In the genomic region with DNA sequence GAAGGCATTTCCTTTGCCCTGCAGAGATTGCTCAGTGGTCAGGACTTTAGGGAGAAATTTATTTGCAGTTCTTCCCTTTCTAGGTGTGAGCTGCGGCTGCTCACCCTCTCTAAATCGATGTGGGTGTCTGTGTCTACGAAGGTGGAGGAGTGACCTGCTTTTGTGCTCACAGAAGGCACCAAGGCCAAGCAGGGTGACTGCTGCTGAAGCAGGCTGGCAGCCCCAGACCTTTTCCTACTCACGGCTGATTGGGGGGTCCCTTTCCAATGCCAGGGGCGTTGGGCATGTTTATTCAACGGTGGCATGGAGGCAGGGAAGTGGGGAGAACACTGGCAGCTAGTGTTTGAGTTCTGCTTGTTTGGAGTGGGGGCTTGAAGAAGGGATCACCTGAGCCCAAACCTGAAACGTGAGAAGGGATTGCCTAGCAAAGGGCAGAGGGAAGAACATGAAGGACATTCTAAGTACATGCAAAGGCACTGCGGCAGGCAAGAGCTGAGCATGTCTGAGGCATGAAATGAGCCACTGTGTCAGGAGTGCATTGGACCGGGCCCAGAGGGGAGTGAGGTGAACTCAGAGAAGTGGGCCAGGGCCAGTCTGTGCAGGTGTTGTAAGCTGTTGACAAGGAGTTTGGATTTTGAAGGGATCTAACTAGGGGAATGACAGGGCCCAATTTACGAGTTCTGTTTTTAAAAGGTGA, we compare ENCODE assay signal across 25 cellular contexts. TPM values are rescaled to one million over a fixed set of nuclear protein-coding genes. Genes with fewer than 3 reads are reported as not detected.
"Had no signal": no experiment of that assay in that cellular context is flagged by ENCODE, and none has a peak within 500 bp of the region (broad histone marks: within the 10 kb centered on the region; RNA-seq: fewer than 3 reads in every experiment).

No MANE protein-coding gene starts in this region.

- H3K27ac Mint-ChIP-seq: activated CD4-positive, alpha-beta T cell treated with anti-CD3 and anti-CD28 coated beads, Interleukin-2, amount 10 ng/mL, durations not matched to agents 7 days and 5 days; activated CD8-positive, alpha-beta memory T cell treated with anti-CD3 and anti-CD28 coated beads, Interleukin-2, amount 10 ng/mL, durations not matched to agents 7 days and 5 days; activated CD8-positive, alpha-beta T cell treated with anti-CD3 and anti-CD28 coated beads for 36 hours; activated naive CD8-positive, alpha-beta T cell treated with anti-CD3 and anti-CD28 coated beads, Interleukin-2, amount 50 U/mL, for 24 hours; brain; nephron progenitor cell; T-cell; T-helper 2 cell treated with Interferon-gamma antibody and Interleukin-4, amounts not matched to agents 5 μg/mL and 100 μg/mL, for 36 hours had no signal

- DNase-seq: activated CD4-positive, alpha-beta T cell treated with anti-CD3 and anti-CD28 coated beads, Interleukin-2, amount 10 ng/mL, durations not matched to agents 7 days and 5 days; activated CD4-positive, CD25-positive, alpha-beta regulatory T cell treated with anti-CD3 and anti-CD28 coated beads, Interleukin-2, amount 50 U/mL, for 72 hours; activated CD8-positive, alpha-beta memory T cell treated with anti-CD3 and anti-CD28 coated beads, Interleukin-2, amount 10 ng/mL, durations not matched to agents 7 days and 5 days; activated CD8-positive, alpha-beta T cell treated with anti-CD3 and anti-CD28 coated beads for 36 hours; activated effector memory CD4-positive, alpha-beta T cell treated with anti-CD3 and anti-CD28 coated beads, Interleukin-2, amount 50 U/mL, for 16 hours; activated naive CD4-positive, alpha-beta T cell treated with anti-CD3 and anti-CD28 coated beads, Interleukin-2, amount 50 U/mL, for 16 hours; activated naive CD8-positive, alpha-beta T cell treated with anti-CD3 and anti-CD28 coated beads, Interleukin-2, amount 50 U/mL, for 24 hours; activated T-cell treated with anti-CD3 and anti-CD28 coated beads for 4 hours; cerebellar nuclear complex; effector CD4-positive, alpha-beta T cell; foreskin fibroblast; kidney; left lung; mammary epithelial cell; nephron progenitor cell; nucleus accumbens; spleen; stimulated activated CD4-positive, alpha-beta T cell treated with anti-CD3 and anti-CD28 coated beads, Interleukin-4, amount 100 ng/mL, for 24 hours; stimulated activated naive CD8-positive, alpha-beta T cell treated with anti-CD3 and anti-CD28 coated beads, Interleukin-15, Interleukin-2, amounts not matched to agents 100 U/mL and 50 U/mL, for 24 hours; T-cell; thyroid gland had no signal

- ATAC-seq: activated CD8-positive, alpha-beta memory T cell treated with anti-CD3 and anti-CD28 coated beads, Interleukin-2, amount 10 ng/mL, durations not matched to agents 7 days and 5 days; activated CD8-positive, alpha-beta T cell treated with anti-CD3 and anti-CD28 coated beads for 36 hours; activated naive CD8-positive, alpha-beta T cell treated with anti-CD3 and anti-CD28 coated beads, Interleukin-2, amount 50 U/mL, for 24 hours; left lung; SK-N-SH treated with all-trans-retinoic acid at 6 μM for 48 hours; stimulated activated naive CD8-positive, alpha-beta T cell treated with anti-CD3 and anti-CD28 coated beads, Interleukin-15, Interleukin-2, amounts not matched to agents 100 U/mL and 50 U/mL, for 24 hours; T-cell had no signal

- H3K36me3 Mint-ChIP-seq: activated CD8-positive, alpha-beta memory T cell treated with anti-CD3 and anti-CD28 coated beads, Interleukin-2, amount 10 ng/mL, durations not matched to agents 7 days and 5 days; T-cell had no signal

- H3K9me3 Mint-ChIP-seq: activated CD4-positive, alpha-beta T cell treated with anti-CD3 and anti-CD28 coated beads, Interleukin-2, amount 10 ng/mL, durations not matched to agents 7 days and 5 days; activated CD8-positive, alpha-beta T cell treated with anti-CD3 and anti-CD28 coated beads for 36 hours; activated naive CD8-positive, alpha-beta T cell treated with anti-CD3 and anti-CD28 coated beads, Interleukin-2, amount 50 U/mL, for 24 hours; T-cell; T-helper 2 cell treated with Interferon-gamma antibody and Interleukin-4, amounts not matched to agents 5 μg/mL and 100 μg/mL, for 36 hours had no signal

- H3K4me3 Mint-ChIP-seq: activated CD4-positive, alpha-beta T cell treated with anti-CD3 and anti-CD28 coated beads, Interleukin-2, amount 10 ng/mL, durations not matched to agents 7 days and 5 days; activated CD8-positive, alpha-beta memory T cell treated with anti-CD3 and anti-CD28 coated beads, Interleukin-2, amount 10 ng/mL, durations not matched to agents 7 days and 5 days; activated CD8-positive, alpha-beta T cell treated with anti-CD3 and anti-CD28 coated beads for 36 hours; activated naive CD8-positive, alpha-beta T cell treated with anti-CD3 and anti-CD28 coated beads, Interleukin-2, amount 50 U/mL, for 24 hours; brain; nephron progenitor cell; T-cell; T-helper 2 cell treated with Interferon-gamma antibody and Interleukin-4, amounts not matched to agents 5 μg/mL and 100 μg/mL, for 36 hours had no signal

- H3K27me3 Mint-ChIP-seq: activated CD4-positive, alpha-beta T cell treated with anti-CD3 and anti-CD28 coated beads, Interleukin-2, amount 10 ng/mL, durations not matched to agents 7 days and 5 days; activated CD8-positive, alpha-beta memory T cell treated with anti-CD3 and anti-CD28 coated beads, Interleukin-2, amount 10 ng/mL, durations not matched to agents 7 days and 5 days; activated CD8-positive, alpha-beta T cell treated with anti-CD3 and anti-CD28 coated beads for 36 hours; brain had no signal

- H3K4me1 Mint-ChIP-seq: activated CD4-positive, alpha-beta T cell treated with anti-CD3 and anti-CD28 coated beads, Interleukin-2, amount 10 ng/mL, durations not matched to agents 7 days and 5 days; activated CD8-positive, alpha-beta memory T cell treated with anti-CD3 and anti-CD28 coated beads, Interleukin-2, amount 10 ng/mL, durations not matched to agents 7 days and 5 days; activated naive CD8-positive, alpha-beta T cell treated with anti-CD3 and anti-CD28 coated beads, Interleukin-2, amount 50 U/mL, for 24 hours; T-cell had no signal

RNA-seq across cellular contexts. Expression of gene CACNA1C, which starts 56.3 kb away (rescaled TPM):
- total RNA-seq: epithelial cell of proximal tubule had no signal
